ENCODE assay signal across 1 cellular context in genomic region chr5:112004867-112005532, GRCh38.
TF ChIP-seq lines count a peak whose summit lies in the region.

No MANE protein-coding gene starts in this region.

TF ChIP-seq in GM12878, 131 proteins besides CTCF, POLR2A, EP300 and RAD21 (continued from another document and continues in another):
- no peak for TF ChIP-seq SUZ12 (IDR thresholded peaks at IDR 0.05; ENCODE audit: unreplicated experiment)
- TF ChIP-seq POLR2AphosphoS2 (IDR thresholded peaks at IDR 0.05; ENCODE audit: low read depth, low read length), result no peak
- peak; percentile 42; the same call in 1 of the 2 replicates for TF ChIP-seq GATAD2B (conservative IDR thresholded peaks at IDR 0.05; ENCODE audit: low read depth)
- TF ChIP-seq SRF (IDR thresholded peaks at IDR 0.05; ENCODE audit: low read depth in 2 of 2, low read length in 2 of 2), result no peak
- no peak for TF ChIP-seq CBFB (IDR thresholded peaks at IDR 0.05; ENCODE audit: low read depth)
- TF ChIP-seq CBX5 (IDR thresholded peaks at IDR 0.05; ENCODE audit: low read depth), result no peak
- TF ChIP-seq STAT1 (conservative IDR thresholded peaks at IDR 0.05), result no peak
- peak; percentile 87 for TF ChIP-seq NFIC (IDR thresholded peaks at IDR 0.05; ENCODE audit: low read depth, low read length)
- TF ChIP-seq ZBED1 (IDR thresholded peaks at IDR 0.05; ENCODE audit: borderline replicate concordance), result no peak; the same call in 1 of the 2 replicates
- no peak for TF ChIP-seq HCFC1 (IDR thresholded peaks at IDR 0.05; ENCODE audit: low read length)
- TF ChIP-seq IKZF2 (IDR thresholded peaks at IDR 0.05), result peak; percentile 84 to 85
- no peak for TF ChIP-seq RFX5 (IDR thresholded peaks at IDR 0.05; ENCODE audit: low read depth, low read length)
- no peak for TF ChIP-seq RB1 (IDR thresholded peaks at IDR 0.05; ENCODE audit: borderline replicate concordance)
- TF ChIP-seq TCF12 (IDR thresholded peaks at IDR 0.05; ENCODE audit: low read depth, low read length), result 0 out of 2 replicates have a peak, but pooled peaks have one; percentile 36
- peak; percentile 62 for TF ChIP-seq CUX1 (IDR thresholded peaks at IDR 0.05; ENCODE audit: insufficient replicate concordance, low read depth, low read length)
- no peak for TF ChIP-seq NRF1 (conservative IDR thresholded peaks at IDR 0.05; ENCODE audit: low read depth, low read length)
- no peak for TF ChIP-seq MTA3 (IDR thresholded peaks at IDR 0.05; ENCODE audit: borderline replicate concordance, low read length)
- peak; percentile 32; the same call in 1 of the 2 replicates for TF ChIP-seq MTA2 (IDR thresholded peaks at IDR 0.05; ENCODE audit: low read depth)
- TF ChIP-seq, protein P1, sequence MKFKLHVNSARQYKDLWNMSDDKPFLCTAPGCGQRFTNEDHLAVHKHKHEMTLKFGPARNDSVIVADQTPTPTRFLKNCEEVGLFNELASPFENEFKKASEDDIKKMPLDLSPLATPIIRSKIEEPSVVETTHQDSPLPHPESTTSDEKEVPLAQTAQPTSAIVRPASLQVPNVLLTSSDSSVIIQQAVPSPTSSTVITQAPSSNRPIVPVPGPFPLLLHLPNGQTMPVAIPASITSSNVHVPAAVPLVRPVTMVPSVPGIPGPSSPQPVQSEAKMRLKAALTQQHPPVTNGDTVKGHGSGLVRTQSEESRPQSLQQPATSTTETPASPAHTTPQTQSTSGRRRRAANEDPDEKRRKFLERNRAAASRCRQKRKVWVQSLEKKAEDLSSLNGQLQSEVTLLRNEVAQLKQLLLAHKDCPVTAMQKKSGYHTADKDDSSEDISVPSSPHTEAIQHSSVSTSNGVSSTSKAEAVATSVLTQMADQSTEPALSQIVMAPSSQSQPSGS (IDR thresholded peaks at IDR 0.05; ENCODE audit: low read length), result peak; percentile 91
- TF ChIP-seq STAT3 (IDR thresholded peaks at IDR 0.05; ENCODE audit: low read depth, low read length), result no peak
- TF ChIP-seq EZH2 (IDR thresholded peaks at IDR 0.05; ENCODE audit: borderline replicate concordance, control insufficient read depth, low read depth, low read length), result no peak
- TF ChIP-seq YY1 (IDR thresholded peaks at IDR 0.05; ENCODE audit: low read depth, low read length), result no peak
- no peak for TF ChIP-seq YBX1 (IDR thresholded peaks at IDR 0.05)
- no peak for TF ChIP-seq ATF3 (IDR thresholded peaks at IDR 0.05; ENCODE audit: borderline replicate concordance, extremely low read depth, low read depth, low read length)
- peak in 1 of 2 experiments; percentile 57; a peak in 1 of 4 replicates for TF ChIP-seq ETV6 (conservative IDR thresholded peaks at IDR 0.05 in 1 of 2, IDR thresholded peaks at IDR 0.05 in 1 of 2; ENCODE audit: borderline replicate concordance in 1 of 2, low read depth in 1 of 2)
- TF ChIP-seq RELA (IDR thresholded peaks at IDR 0.05; ENCODE audit: borderline replicate concordance, partially characterized antibody), result no peak
- TF ChIP-seq FOXK2 (IDR thresholded peaks at IDR 0.05), result no peak
- TF ChIP-seq ESRRA (IDR thresholded peaks at IDR 0.05; ENCODE audit: low read length), result no peak
- TF ChIP-seq ZBTB11 (CRISPR knock-in tag; IDR thresholded peaks at IDR 0.05), result no peak
- no peak for TF ChIP-seq TCF3 (IDR thresholded peaks at IDR 0.05; ENCODE audit: borderline replicate concordance, insufficient read depth, low read depth, low read length)
- TF ChIP-seq ATF7 (IDR thresholded peaks at IDR 0.05; ENCODE audit: low read depth), result peak; percentile 74
- TF ChIP-seq CHD4 (IDR thresholded peaks at IDR 0.05), result no peak
- TF ChIP-seq MLLT1 (IDR thresholded peaks at IDR 0.05), result no peak
- no peak for TF ChIP-seq ELK1 (IDR thresholded peaks at IDR 0.05; ENCODE audit: low read depth, low read length)
- no peak for TF ChIP-seq BHLHE40 (IDR thresholded peaks at IDR 0.05; ENCODE audit: borderline replicate concordance in 1 of 2, low read depth in 2 of 2, low read length in 1 of 2)
- TF ChIP-seq, protein P2, sequence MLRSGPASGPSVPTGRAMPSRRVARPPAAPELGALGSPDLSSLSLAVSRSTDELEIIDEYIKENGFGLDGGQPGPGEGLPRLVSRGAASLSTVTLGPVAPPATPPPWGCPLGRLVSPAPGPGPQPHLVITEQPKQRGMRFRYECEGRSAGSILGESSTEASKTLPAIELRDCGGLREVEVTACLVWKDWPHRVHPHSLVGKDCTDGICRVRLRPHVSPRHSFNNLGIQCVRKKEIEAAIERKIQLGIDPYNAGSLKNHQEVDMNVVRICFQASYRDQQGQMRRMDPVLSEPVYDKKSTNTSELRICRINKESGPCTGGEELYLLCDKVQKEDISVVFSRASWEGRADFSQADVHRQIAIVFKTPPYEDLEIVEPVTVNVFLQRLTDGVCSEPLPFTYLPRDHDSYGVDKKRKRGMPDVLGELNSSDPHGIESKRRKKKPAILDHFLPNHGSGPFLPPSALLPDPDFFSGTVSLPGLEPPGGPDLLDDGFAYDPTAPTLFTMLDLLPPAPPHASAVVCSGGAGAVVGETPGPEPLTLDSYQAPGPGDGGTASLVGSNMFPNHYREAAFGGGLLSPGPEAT (IDR thresholded peaks at IDR 0.05; ENCODE audit: low read depth), result peak; percentile 65; the same call in 1 of the 2 replicates
- peak; percentile 44; the same call in 1 of the 2 replicates for TF ChIP-seq CREM (IDR thresholded peaks at IDR 0.05; ENCODE audit: low read depth)
- no peak for TF ChIP-seq SKIL (IDR thresholded peaks at IDR 0.05; ENCODE audit: low read depth, poor library complexity, severe bottlenecking)
- TF ChIP-seq, protein P3, sequence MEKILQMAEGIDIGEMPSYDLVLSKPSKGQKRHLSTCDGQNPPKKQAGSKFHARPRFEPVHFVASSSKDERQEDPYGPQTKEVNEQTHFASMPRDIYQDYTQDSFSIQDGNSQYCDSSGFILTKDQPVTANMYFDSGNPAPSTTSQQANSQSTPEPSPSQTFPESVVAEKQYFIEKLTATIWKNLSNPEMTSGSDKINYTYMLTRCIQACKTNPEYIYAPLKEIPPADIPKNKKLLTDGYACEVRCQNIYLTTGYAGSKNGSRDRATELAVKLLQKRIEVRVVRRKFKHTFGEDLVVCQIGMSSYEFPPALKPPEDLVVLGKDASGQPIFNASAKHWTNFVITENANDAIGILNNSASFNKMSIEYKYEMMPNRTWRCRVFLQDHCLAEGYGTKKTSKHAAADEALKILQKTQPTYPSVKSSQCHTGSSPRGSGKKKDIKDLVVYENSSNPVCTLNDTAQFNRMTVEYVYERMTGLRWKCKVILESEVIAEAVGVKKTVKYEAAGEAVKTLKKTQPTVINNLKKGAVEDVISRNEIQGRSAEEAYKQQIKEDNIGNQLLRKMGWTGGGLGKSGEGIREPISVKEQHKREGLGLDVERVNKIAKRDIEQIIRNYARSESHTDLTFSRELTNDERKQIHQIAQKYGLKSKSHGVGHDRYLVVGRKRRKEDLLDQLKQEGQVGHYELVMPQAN (conservative IDR thresholded peaks at IDR 0.05), result no peak
- TF ChIP-seq BACH1 (IDR thresholded peaks at IDR 0.05; ENCODE audit: borderline replicate concordance), result no peak
- TF ChIP-seq NBN (IDR thresholded peaks at IDR 0.05), result no peak
- TF ChIP-seq IRF4 (IDR thresholded peaks at IDR 0.05; ENCODE audit: low read depth, low read length), result peak; percentile 41; the same call in 1 of the 2 replicates
- TF ChIP-seq KAT2A (conservative IDR thresholded peaks at IDR 0.05; ENCODE audit: control insufficient read depth, low read depth, low read length), result no peak
- TF ChIP-seq MAX (IDR thresholded peaks at IDR 0.05; ENCODE audit: low read depth, low read length), result no peak
